In the genomic region with DNA sequence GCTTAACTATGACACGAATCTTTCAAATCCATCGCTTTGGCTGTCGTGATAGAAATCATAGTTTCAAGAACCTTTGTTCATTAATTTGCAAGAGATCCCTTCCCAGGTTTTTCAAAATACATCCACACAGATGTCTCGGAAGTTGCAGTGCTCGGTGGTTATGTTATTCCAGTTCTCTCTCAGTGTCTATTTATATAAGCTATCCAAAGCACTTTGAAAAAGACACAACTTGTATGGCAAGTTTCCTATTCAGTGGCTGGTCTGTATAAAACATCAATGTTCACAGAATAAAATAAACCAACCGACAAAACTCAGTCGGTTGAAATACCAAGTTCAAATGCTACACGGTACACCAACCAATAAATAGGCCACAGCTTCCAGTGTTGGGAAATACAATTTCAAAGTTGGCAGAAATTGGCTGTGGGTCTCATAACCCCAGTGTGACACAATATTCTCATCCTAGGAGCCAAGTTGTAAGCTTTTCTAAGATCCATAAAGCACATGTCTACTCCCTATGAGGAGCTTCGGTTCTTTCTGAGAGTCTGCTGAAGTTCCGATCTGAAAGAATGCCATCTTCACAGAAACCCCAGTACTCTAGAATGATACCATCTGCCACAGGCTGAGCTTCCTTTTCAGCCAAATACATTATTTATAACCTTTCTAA, we compare ENCODE assay signal across 1 cellular context.
TF ChIP-seq lines count a peak whose summit lies in the region.

No MANE protein-coding gene starts in this region.

TF ChIP-seq in WTC11, 78 proteins besides CTCF, POLR2A, EP300 and RAD21 (continued from another document):
- TF ChIP-seq, protein P1, sequence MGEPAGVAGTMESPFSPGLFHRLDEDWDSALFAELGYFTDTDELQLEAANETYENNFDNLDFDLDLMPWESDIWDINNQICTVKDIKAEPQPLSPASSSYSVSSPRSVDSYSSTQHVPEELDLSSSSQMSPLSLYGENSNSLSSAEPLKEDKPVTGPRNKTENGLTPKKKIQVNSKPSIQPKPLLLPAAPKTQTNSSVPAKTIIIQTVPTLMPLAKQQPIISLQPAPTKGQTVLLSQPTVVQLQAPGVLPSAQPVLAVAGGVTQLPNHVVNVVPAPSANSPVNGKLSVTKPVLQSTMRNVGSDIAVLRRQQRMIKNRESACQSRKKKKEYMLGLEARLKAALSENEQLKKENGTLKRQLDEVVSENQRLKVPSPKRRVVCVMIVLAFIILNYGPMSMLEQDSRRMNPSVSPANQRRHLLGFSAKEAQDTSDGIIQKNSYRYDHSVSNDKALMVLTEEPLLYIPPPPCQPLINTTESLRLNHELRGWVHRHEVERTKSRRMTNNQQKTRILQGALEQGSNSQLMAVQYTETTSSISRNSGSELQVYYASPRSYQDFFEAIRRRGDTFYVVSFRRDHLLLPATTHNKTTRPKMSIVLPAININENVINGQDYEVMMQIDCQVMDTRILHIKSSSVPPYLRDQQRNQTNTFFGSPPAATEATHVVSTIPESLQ (CRISPR knock-in tag; IDR thresholded peaks at IDR 0.05) = no peak
- TF ChIP-seq ZNF121 (CRISPR knock-in tag; IDR thresholded peaks at IDR 0.05) (no peak), PRRX2 (CRISPR knock-in tag; IDR thresholded peaks at IDR 0.05) (no peak), CREM (CRISPR knock-in tag; IDR thresholded peaks at IDR 0.05) (no peak), ZNF263 (CRISPR knock-in tag; IDR thresholded peaks at IDR 0.05; ENCODE audit: low read depth) (no peak), ZNF138 (CRISPR knock-in tag; conservative IDR thresholded peaks at IDR 0.05) (no peak), ZNF423 (CRISPR knock-in tag; IDR thresholded peaks at IDR 0.05) (no peak), TCF7 (CRISPR knock-in tag; IDR thresholded peaks at IDR 0.05; ENCODE audit: low read depth) (no peak), OVOL2 (CRISPR knock-in tag; IDR thresholded peaks at IDR 0.05; ENCODE audit: borderline replicate concordance) (no peak), GRHL2 (CRISPR knock-in tag; IDR thresholded peaks at IDR 0.05; ENCODE audit: insufficient replicate concordance, severe bottlenecking) (no peak)
- TF ChIP-seq, protein P2, sequence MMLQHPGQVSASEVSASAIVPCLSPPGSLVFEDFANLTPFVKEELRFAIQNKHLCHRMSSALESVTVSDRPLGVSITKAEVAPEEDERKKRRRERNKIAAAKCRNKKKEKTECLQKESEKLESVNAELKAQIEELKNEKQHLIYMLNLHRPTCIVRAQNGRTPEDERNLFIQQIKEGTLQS (CRISPR knock-in tag; conservative IDR thresholded peaks at IDR 0.05) = no peak
- TF ChIP-seq, protein P3, sequence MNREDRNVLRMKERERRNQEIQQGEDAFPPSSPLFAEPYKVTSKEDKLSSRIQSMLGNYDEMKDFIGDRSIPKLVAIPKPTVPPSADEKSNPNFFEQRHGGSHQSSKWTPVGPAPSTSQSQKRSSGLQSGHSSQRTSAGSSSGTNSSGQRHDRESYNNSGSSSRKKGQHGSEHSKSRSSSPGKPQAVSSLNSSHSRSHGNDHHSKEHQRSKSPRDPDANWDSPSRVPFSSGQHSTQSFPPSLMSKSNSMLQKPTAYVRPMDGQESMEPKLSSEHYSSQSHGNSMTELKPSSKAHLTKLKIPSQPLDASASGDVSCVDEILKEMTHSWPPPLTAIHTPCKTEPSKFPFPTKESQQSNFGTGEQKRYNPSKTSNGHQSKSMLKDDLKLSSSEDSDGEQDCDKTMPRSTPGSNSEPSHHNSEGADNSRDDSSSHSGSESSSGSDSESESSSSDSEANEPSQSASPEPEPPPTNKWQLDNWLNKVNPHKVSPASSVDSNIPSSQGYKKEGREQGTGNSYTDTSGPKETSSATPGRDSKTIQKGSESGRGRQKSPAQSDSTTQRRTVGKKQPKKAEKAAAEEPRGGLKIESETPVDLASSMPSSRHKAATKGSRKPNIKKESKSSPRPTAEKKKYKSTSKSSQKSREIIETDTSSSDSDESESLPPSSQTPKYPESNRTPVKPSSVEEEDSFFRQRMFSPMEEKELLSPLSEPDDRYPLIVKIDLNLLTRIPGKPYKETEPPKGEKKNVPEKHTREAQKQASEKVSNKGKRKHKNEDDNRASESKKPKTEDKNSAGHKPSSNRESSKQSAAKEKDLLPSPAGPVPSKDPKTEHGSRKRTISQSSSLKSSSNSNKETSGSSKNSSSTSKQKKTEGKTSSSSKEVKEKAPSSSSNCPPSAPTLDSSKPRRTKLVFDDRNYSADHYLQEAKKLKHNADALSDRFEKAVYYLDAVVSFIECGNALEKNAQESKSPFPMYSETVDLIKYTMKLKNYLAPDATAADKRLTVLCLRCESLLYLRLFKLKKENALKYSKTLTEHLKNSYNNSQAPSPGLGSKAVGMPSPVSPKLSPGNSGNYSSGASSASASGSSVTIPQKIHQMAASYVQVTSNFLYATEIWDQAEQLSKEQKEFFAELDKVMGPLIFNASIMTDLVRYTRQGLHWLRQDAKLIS (CRISPR knock-in tag; IDR thresholded peaks at IDR 0.05; ENCODE audit: borderline replicate concordance) = no peak
- TF ChIP-seq, protein P4, sequence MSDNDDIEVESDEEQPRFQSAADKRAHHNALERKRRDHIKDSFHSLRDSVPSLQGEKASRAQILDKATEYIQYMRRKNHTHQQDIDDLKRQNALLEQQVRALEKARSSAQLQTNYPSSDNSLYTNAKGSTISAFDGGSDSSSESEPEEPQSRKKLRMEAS (CRISPR knock-in tag; IDR thresholded peaks at IDR 0.05) = no peak
TF ChIP-seq in WTC11: peak in this region for 0.
